ENCODE assay signal across 3 cellular contexts in genomic region chr10:73109248-73109652, GRCh38. TPM values are rescaled to one million over a fixed set of nuclear protein-coding genes. Genes with fewer than 3 reads are reported as not detected.
DNase-seq lines count a peak whose midpoint lies in the region; ATAC-seq, FAIRE-seq and TF ChIP-seq lines count a peak whose summit lies in the region.
"Not testable (repeated sequence)": the region's sequence is repeated elsewhere in the genome, so short reads cannot be mapped to it uniquely, and the experiment has no call there.

No MANE protein-coding gene starts in this region.

- FAIRE-seq in H1 (lab: Jason Lieb, UNC): not testable (repeated sequence)

- not testable (repeated sequence) for H3K9me3 ChIP-seq in IMR-90 (ENCODE audit: control insufficient read depth, insufficient read depth, low read length); H1 (ENCODE audit: insufficient read depth in 2 of 2, low read depth in 1 of 2, low read length in 1 of 2)

- not testable (repeated sequence) for H3K9ac ChIP-seq in IMR-90 (ENCODE audit: low read depth, low read length); H1 (replicated peaks in 1 of 4; ENCODE audit: extremely low read depth in 1 of 4, low read depth in 3 of 4, low read length in 3 of 4)

- in situ Hi-C loops in IMR-90 (cut with MboI; ENCODE audit: low sequenced_read_pairs): not testable (repeated sequence)

- not testable (repeated sequence) for H2BK5ac ChIP-seq in IMR-90 (ENCODE audit: low read depth, low read length, poor library complexity, severe bottlenecking); H1 (ENCODE audit: low read depth, low read length)

- not testable (repeated sequence) for H3K4me1 Mint-ChIP-seq in WTC11

- not testable (repeated sequence) for H4K5ac ChIP-seq in IMR-90 (ENCODE audit: low read depth, low read length); H1 (ENCODE audit: insufficient read length, low read depth, low read length)

- not testable (repeated sequence) for H2AK9ac ChIP-seq in IMR-90 (replicated peaks; ENCODE audit: low read depth, low read length, poor library complexity)

- TF ChIP-seq EP300 in H1 (IDR thresholded peaks at IDR 0.05; ENCODE audit: borderline replicate concordance in 1 of 2, low read depth in 2 of 2, low read length in 2 of 2): not testable (repeated sequence)

- not testable (repeated sequence) for H2BK120ac ChIP-seq in IMR-90 (ENCODE audit: low read depth, low read length); H1 (replicated peaks; ENCODE audit: low read depth, low read length)

- not testable (repeated sequence) for H4K8ac ChIP-seq in IMR-90 (ENCODE audit: low read depth in 2 of 2, low read length in 2 of 2); H1 (ENCODE audit: extremely low read depth, insufficient read depth, low read length)

- ATAC-seq in IMR-90 (ENCODE audit: low read depth); WTC11: not testable (repeated sequence)

- peaks cover 0 to 12% of the 10 kb centered on the region in 2 experiments; a peak in 2 of 4 replicates for H3K79me1 ChIP-seq in IMR-90 (ENCODE audit: low read depth in 1 of 2, low read length in 2 of 2)
- not testable (repeated sequence) for H3K79me1 ChIP-seq in H1 (ENCODE audit: low read depth, low read length)

- H3K36me3 ChIP-seq in IMR-90 (ENCODE audit: control insufficient read depth, insufficient read depth, low read length); H1 (ENCODE audit: control insufficient read depth in 2 of 4, insufficient read depth in 4 of 4, low read length in 3 of 4): not testable (repeated sequence)

- DNase-seq in IMR-90; WTC11 (ENCODE audit: low spot score); H1 (ENCODE audit: low read depth in 1 of 2, low spot score in 2 of 2): not testable (repeated sequence)

- CTCF ChIA-PET in IMR-90 (lab: Yijun Ruan, JAX): interaction anchor here (0.7 kb wide), 1 partner anchor 12 kb away, joined by 6 read pairs; no protein-coding TSS in a partner anchor
- CTCF ChIA-PET in WTC11 (lab: Charles Lee): interaction anchor here (2.9 kb wide), 1 partner anchor 13 kb away, joined by 19 read pairs; the partner anchor contains the start of gene P4HA1
- CTCF ChIA-PET in H1 (lab: Charles Lee; ENCODE audit: partially characterized antibody): interaction anchor here (0.6 to 4.4 kb wide), 2 partner anchors 12 to 1807 kb away, joined by 5 to 41 read pairs; partner anchors contain the start of gene P4HA1

- H2AFZ ChIP-seq in IMR-90 (replicated peaks; ENCODE audit: low read length, poor library complexity); H1 (ENCODE audit: low read length): not testable (repeated sequence)

- peaks cover 17% of the 10 kb centered on the region for H3K36me3 Mint-ChIP-seq in WTC11

- H3K27me3 Mint-ChIP-seq in WTC11 (ENCODE audit: low read depth): not testable (repeated sequence)

- H3K9me3 Mint-ChIP-seq in WTC11: peaks cover 21% of the 10 kb centered on the region

- H3K9me1 ChIP-seq in IMR-90 (ENCODE audit: insufficient read depth, low read length): not testable (repeated sequence)

- POLR2A ChIA-PET in IMR-90 (lab: Charles Lee; ENCODE audit: unreplicated experiment); WTC11 (lab: Charles Lee): not testable (repeated sequence)
- POLR2A ChIA-PET in H1 (lab: Charles Lee; ENCODE audit: partially characterized antibody): interaction anchor here (0.6 to 8.5 kb wide), 4 partner anchors 11 to 144 kb away, joined by 3 to 82 read pairs (median 4); partner anchors contain the start of genes ECD, FAM149B1 and P4HA1

- H2BK15ac ChIP-seq in IMR-90 (ENCODE audit: low read depth, low read length); H1 (ENCODE audit: low read length): not testable (repeated sequence)

- H3K23ac ChIP-seq in IMR-90 (ENCODE audit: low read depth, low read length); H1 (ENCODE audit: insufficient read length): not testable (repeated sequence)

- H3K4me2 ChIP-seq in IMR-90 (ENCODE audit: low read depth, low read length); H1 (ENCODE audit: insufficient read depth in 1 of 2, low read depth in 2 of 2, low read length in 2 of 2): not testable (repeated sequence)

- H3K27me3 ChIP-seq in IMR-90 (ENCODE audit: control insufficient read depth, insufficient read depth, low read length); H1 (replicated peaks in 1 of 4; ENCODE audit: control insufficient read depth in 3 of 4, extremely low read depth in 1 of 4, insufficient read depth in 3 of 4, low read length in 3 of 4): not testable (repeated sequence)

- TF ChIP-seq CTCF in IMR-90 (conservative IDR thresholded peaks at IDR 0.05; ENCODE audit: low read depth, low read length); WTC11 (IDR thresholded peaks at IDR 0.05); H1 (IDR thresholded peaks at IDR 0.05; ENCODE audit: control extremely low read depth in 1 of 3, insufficient read depth in 1 of 3, low read depth in 1 of 3, low read length in 3 of 3): not testable (repeated sequence)

- H3K14ac ChIP-seq in IMR-90 (replicated peaks; ENCODE audit: low read depth, low read length); H1 (ENCODE audit: insufficient read length): not testable (repeated sequence)

- not testable (repeated sequence) for BruUV-seq in IMR-90 (replicated peaks; lab: Mats Ljungman, UMichigan)

- H3K27ac Mint-ChIP-seq in WTC11: not testable (repeated sequence)

- not testable (repeated sequence) for H3K18ac ChIP-seq in IMR-90 (ENCODE audit: low read depth, low read length); H1 (ENCODE audit: extremely low read depth, low read length)

- not testable (repeated sequence) for H3K23me2 ChIP-seq in H1 (ENCODE audit: low read depth, low read length)

- not testable (repeated sequence) for H3K56ac ChIP-seq in IMR-90 (ENCODE audit: extremely low read depth, insufficient read depth, low read length); H1 (replicated peaks; ENCODE audit: insufficient read length, low read depth, low read length)

- not testable (repeated sequence) for TF ChIP-seq POLR2A in IMR-90 (IDR thresholded peaks at IDR 0.05; ENCODE audit: low read depth, low read length); H1 (IDR thresholded peaks at IDR 0.05; ENCODE audit: control extremely low read depth in 1 of 2, low read depth in 2 of 2, low read length in 2 of 2)

- not testable (repeated sequence) for H3K4me1 ChIP-seq in IMR-90 (ENCODE audit: control insufficient read depth, insufficient read depth, low read length); H1 (replicated peaks in 1 of 4; ENCODE audit: control insufficient read depth in 3 of 4, insufficient read depth in 4 of 4, low read length in 3 of 4)

- H3K4me3 Mint-ChIP-seq in WTC11: not testable (repeated sequence)

- H2BK20ac ChIP-seq in IMR-90 (ENCODE audit: low read depth, low read length); H1 (ENCODE audit: low read length): not testable (repeated sequence)

- dilution Hi-C loops in IMR-90 (cut with HindIII; ENCODE audit: low sequenced_read_pairs, unreplicated experiment): not testable (repeated sequence)

- not testable (repeated sequence) for H3K4me3 ChIP-seq in IMR-90 (ENCODE audit: insufficient read depth, low read depth, low read length); H1 (ENCODE audit: extremely low read depth in 1 of 4, insufficient read depth in 2 of 4, low read depth in 3 of 4, low read length in 4 of 4)

- H2BK12ac ChIP-seq in H1 (ENCODE audit: low read depth, low read length): not testable (repeated sequence)

- not testable (repeated sequence) for H4K91ac ChIP-seq in IMR-90 (ENCODE audit: insufficient read depth, low read depth, low read length); H1 (replicated peaks; ENCODE audit: insufficient read length, low read length)

- intact Hi-C loops in IMR-90 (cut with micrococcal nuclease): not testable (repeated sequence)

- not testable (repeated sequence) for H2AK5ac ChIP-seq in IMR-90 (ENCODE audit: low read depth, low read length); H1 (ENCODE audit: low read depth, low read length)

- H4K20me1 ChIP-seq in IMR-90 (ENCODE audit: insufficient read depth, low read length); H1 (replicated peaks in 1 of 2; ENCODE audit: control insufficient read depth in 1 of 2, insufficient read depth in 2 of 2, low read length in 2 of 2): not testable (repeated sequence)

- 83% methylated on average over 1 of the region's 4 CpGs; no CpG with 5 or more reads in 1 of the 2 experiments for WGBS in IMR-90 (ENCODE audit: extremely low coverage in 2 of 2, insufficient read length in 1 of 2), 2 experiments
- 93% methylated on average over 4 of the region's 4 CpGs; no CpG with 5 or more reads in 1 of the 2 experiments for WGBS in H1 (ENCODE audit: extremely low coverage in 1 of 2, insufficient coverage in 1 of 2, insufficient read length in 1 of 2, insufficient replicate concordance in 2 of 2, low coverage in 1 of 2, low lambda C conversion rate in 2 of 2, missing lambda C conversion rate in 1 of 2), 2 experiments

- H3K27ac ChIP-seq in IMR-90 (ENCODE audit: insufficient read depth, low read length); H1 (ENCODE audit: low read depth, low read length): not testable (repeated sequence)

- not testable (repeated sequence) for TF ChIP-seq RAD21 in IMR-90 (IDR thresholded peaks at IDR 0.05; ENCODE audit: low read length); H1 (IDR thresholded peaks at IDR 0.05 in 1 of 2, conservative IDR thresholded peaks at IDR 0.05 in 1 of 2; ENCODE audit: low read depth in 2 of 2, low read length in 2 of 2)

- not testable (repeated sequence) for H3K4ac ChIP-seq in IMR-90 (ENCODE audit: low read depth, low read length); H1 (replicated peaks; ENCODE audit: insufficient read length, low read depth, low read length)

- H3K79me2 ChIP-seq in H1 (ENCODE audit: control insufficient read depth in 1 of 2, insufficient read depth in 2 of 2, low read length in 2 of 2): not testable (repeated sequence)

RNA-seq across cellular contexts. Expression of gene NUDT13, which starts 1.0 kb away (rescaled TPM):
- total RNA-seq in IMR-90 (2012; rRNA removed): 0.90 and 1.1 TPM in 2 replicates
- polyA plus RNA-seq in IMR-90 (2012; rRNA removed): 1.3 and 1.7 TPM in 2 replicates
- 0.35 and 0.52 TPM in 2 replicates for polyA plus RNA-seq in IMR-90 (2012; cell fraction: cytosol; rRNA removed)
- polyA plus RNA-seq in IMR-90 (2012; cell fraction: nucleus; rRNA removed; ENCODE audit: low replicate concordance): 0.97 and 5.1 TPM in 2 replicates
- total RNA-seq in WTC11 (2021): 1.8 to 2.9 TPM (median 2.0 TPM) in 3 replicates
- total RNA-seq in H1 (2021; fragmentation: NEBNext Ultra II Directional; extraction: Animal tissue kit (Norgen Biotek cat#: 25700)): 1.5 and 1.9 TPM in 2 replicates
- polyA plus RNA-seq in H1 (2011; rRNA removed): 0.83 and 1.9 TPM in 2 replicates
- 2.8 TPM for polyA plus RNA-seq in H1 (2011; cell fraction: cytosol; rRNA removed)
- polyA plus RNA-seq in H1 (2011; cell fraction: nucleus; rRNA removed): 1.9 TPM
- polyA plus RNA-seq in H1 (2012, experiment 1 of 2): 2.6 to 3.9 TPM (median 3.4 TPM) in 4 replicates
- 0.35 TPM for polyA plus RNA-seq in H1 (2012, experiment 2 of 2)
- polyA plus RNA-seq in H1 (2013, experiment 1 of 2): 1.8 TPM
- 2.1 TPM for polyA plus RNA-seq in H1 (2013, experiment 2 of 2)
- 1.2 and 2.4 TPM in 2 replicates for polyA minus RNA-seq in H1 (2011; rRNA and poly(A)+ RNA removed)
- 0.95 TPM for polyA minus RNA-seq in H1 (2011; cell fraction: cytosol; rRNA and poly(A)+ RNA removed)
- 1.6 TPM for polyA minus RNA-seq in H1 (2011; cell fraction: nucleus; rRNA and poly(A)+ RNA removed)

RNA-seq across cellular contexts. Expression of gene P4HA1, which starts 12.6 kb away (rescaled TPM):
- total RNA-seq in IMR-90 (2012; rRNA removed) (241 and 376 TPM in 2 replicates), WTC11 (2021) (34.4 to 62.8 TPM (median 59.9 TPM) in 3 replicates)
- polyA plus RNA-seq in IMR-90 (2012; rRNA removed) (133 and 178 TPM in 2 replicates), H1 (2011; rRNA removed) (6.7 and 12.0 TPM in 2 replicates)
- polyA plus RNA-seq in IMR-90 (2012; cell fraction: cytosol; rRNA removed): 23.4 and 30.4 TPM in 2 replicates
- polyA plus RNA-seq in IMR-90 (2012; cell fraction: nucleus; rRNA removed; ENCODE audit: low replicate concordance): 5.0 and 68.2 TPM in 2 replicates
- 25.3 and 25.7 TPM in 2 replicates for total RNA-seq in H1 (2021; fragmentation: NEBNext Ultra II Directional; extraction: Animal tissue kit (Norgen Biotek cat#: 25700))
- 18.8 TPM for polyA plus RNA-seq in H1 (2011; cell fraction: cytosol; rRNA removed)
- 4.6 TPM for polyA plus RNA-seq in H1 (2011; cell fraction: nucleus; rRNA removed)
- polyA plus RNA-seq in H1 (2012, experiment 1 of 2): 14.5 to 23.7 TPM (median 15.0 TPM) in 4 replicates
- polyA plus RNA-seq in H1 (2012, experiment 2 of 2): 2.5 TPM
- polyA plus RNA-seq in H1 (2013, experiment 1 of 2): 53.0 TPM
- 53.0 TPM for polyA plus RNA-seq in H1 (2013, experiment 2 of 2)
- 15.6 and 23.5 TPM in 2 replicates for polyA minus RNA-seq in H1 (2011; rRNA and poly(A)+ RNA removed)
- 14.9 TPM for polyA minus RNA-seq in H1 (2011; cell fraction: cytosol; rRNA and poly(A)+ RNA removed)
- 13.6 TPM for polyA minus RNA-seq in H1 (2011; cell fraction: nucleus; rRNA and poly(A)+ RNA removed)

RNA-seq across cellular contexts. Expression of gene ECD, which starts 58.6 kb away (rescaled TPM):
- 32.8 and 36.9 TPM in 2 replicates for total RNA-seq in IMR-90 (2012; rRNA removed)
- polyA plus RNA-seq in IMR-90 (2012; rRNA removed): 19.3 and 22.1 TPM in 2 replicates
- polyA plus RNA-seq in IMR-90 (2012; cell fraction: cytosol; rRNA removed): 7.3 and 7.6 TPM in 2 replicates
- 5.6 and 21.2 TPM in 2 replicates for polyA plus RNA-seq in IMR-90 (2012; cell fraction: nucleus; rRNA removed; ENCODE audit: low replicate concordance)
- total RNA-seq in WTC11 (2021): 31.6 to 38.2 TPM (median 33.7 TPM) in 3 replicates
- total RNA-seq in H1 (2021; fragmentation: NEBNext Ultra II Directional; extraction: Animal tissue kit (Norgen Biotek cat#: 25700)): 38.0 and 43.6 TPM in 2 replicates
- polyA plus RNA-seq in H1 (2011; rRNA removed): 19.4 and 27.1 TPM in 2 replicates
- polyA plus RNA-seq in H1 (2011; cell fraction: cytosol; rRNA removed): 29.6 TPM
- 25.8 TPM for polyA plus RNA-seq in H1 (2011; cell fraction: nucleus; rRNA removed)
- 27.4 to 42.0 TPM (median 30.5 TPM) in 4 replicates for polyA plus RNA-seq in H1 (2012, experiment 1 of 2)
- polyA plus RNA-seq in H1 (2012, experiment 2 of 2): 2.7 TPM
- polyA plus RNA-seq in H1 (2013, experiment 1 of 2): 28.8 TPM
- polyA plus RNA-seq in H1 (2013, experiment 2 of 2): 27.3 TPM
- polyA minus RNA-seq in H1 (2011; rRNA and poly(A)+ RNA removed): 37.6 and 47.2 TPM in 2 replicates
- polyA minus RNA-seq in H1 (2011; cell fraction: cytosol; rRNA and poly(A)+ RNA removed): 19.6 TPM
- polyA minus RNA-seq in H1 (2011; cell fraction: nucleus; rRNA and poly(A)+ RNA removed): 29.7 TPM

RNA-seq across cellular contexts. Expression of gene FAM149B1, which starts 58.7 kb away (rescaled TPM):
- total RNA-seq in IMR-90 (2012; rRNA removed): 22.8 and 28.3 TPM in 2 replicates
- polyA plus RNA-seq in IMR-90 (2012; rRNA removed): 18.2 and 21.7 TPM in 2 replicates
- 7.8 and 13.5 TPM in 2 replicates for polyA plus RNA-seq in IMR-90 (2012; cell fraction: cytosol; rRNA removed)
- 18.6 and 45.4 TPM in 2 replicates for polyA plus RNA-seq in IMR-90 (2012; cell fraction: nucleus; rRNA removed; ENCODE audit: low replicate concordance)
- 13.8 to 19.8 TPM (median 19.8 TPM) in 3 replicates for total RNA-seq in WTC11 (2021)
- 16.8 TPM in 2 replicates for total RNA-seq in H1 (2021; fragmentation: NEBNext Ultra II Directional; extraction: Animal tissue kit (Norgen Biotek cat#: 25700))
- 20.3 and 21.9 TPM in 2 replicates for polyA plus RNA-seq in H1 (2011; rRNA removed)
- 23.9 TPM for polyA plus RNA-seq in H1 (2011; cell fraction: cytosol; rRNA removed)
- 19.2 TPM for polyA plus RNA-seq in H1 (2011; cell fraction: nucleus; rRNA removed)
- 15.6 to 22.4 TPM (median 18.1 TPM) in 4 replicates for polyA plus RNA-seq in H1 (2012, experiment 1 of 2)
- 3.6 TPM for polyA plus RNA-seq in H1 (2012, experiment 2 of 2)
- polyA plus RNA-seq in H1 (2013, experiment 1 of 2): 21.5 TPM
- polyA plus RNA-seq in H1 (2013, experiment 2 of 2): 21.9 TPM
- 20.9 and 22.8 TPM in 2 replicates for polyA minus RNA-seq in H1 (2011; rRNA and poly(A)+ RNA removed)
- polyA minus RNA-seq in H1 (2011; cell fraction: cytosol; rRNA and poly(A)+ RNA removed): 5.0 TPM
- 15.4 TPM for polyA minus RNA-seq in H1 (2011; cell fraction: nucleus; rRNA and poly(A)+ RNA removed)
